Comparison of ENCODE assay signal across 22 cellular contexts in genomic region chr5:133496631-133497030, GRCh38.
"Had no signal": no experiment of that assay in that cellular context is flagged by ENCODE, and none has a peak within 500 bp of the region (broad histone marks: within the 10 kb centered on the region; RNA-seq: fewer than 3 reads in every experiment).

No MANE protein-coding gene starts in this region.

- H3K27ac Mint-ChIP-seq: activated B cell treated with CpG ODN at 0.5 μM for 24 hours; activated CD4-positive, alpha-beta T cell treated with anti-CD3 and anti-CD28 coated beads, Interleukin-2, amount 10 ng/mL, durations not matched to agents 24 days and 14 days; activated naive CD4-positive, alpha-beta T cell treated with anti-CD3 and anti-CD28 coated beads, Interleukin-2, amount 50 U/mL, for 24 hours had no signal

- H3K27me3 ChIP-seq: breast epithelium, MG63, Peyer's patch had no signal

- H3K9me3 ChIP-seq: breast epithelium, MG63, Peyer's patch had no signal

- H3K36me3 ChIP-seq: breast epithelium, MG63, Peyer's patch had no signal

- H3K36me3 Mint-ChIP-seq: activated naive CD4-positive, alpha-beta T cell treated with anti-CD3 and anti-CD28 coated beads, Interleukin-2, amount 50 U/mL, for 24 hours had no signal

- H3K4me3 ChIP-seq: breast epithelium, MG63, Peyer's patch had no signal

- H3K9ac ChIP-seq: KMS-11 had no signal

- H3K9me3 Mint-ChIP-seq: activated B cell treated with CpG ODN at 0.5 μM for 24 hours; activated CD4-positive, alpha-beta T cell treated with anti-CD3 and anti-CD28 coated beads, Interleukin-2, amount 10 ng/mL, durations not matched to agents 24 days and 14 days; activated naive CD4-positive, alpha-beta T cell treated with anti-CD3 and anti-CD28 coated beads, Interleukin-2, amount 50 U/mL, for 24 hours had no signal

- H3K4me1 Mint-ChIP-seq: activated B cell treated with CpG ODN at 0.5 μM for 24 hours; activated CD4-positive, alpha-beta T cell treated with anti-CD3 and anti-CD28 coated beads, Interleukin-2, amount 10 ng/mL, durations not matched to agents 24 days and 14 days; activated naive CD4-positive, alpha-beta T cell treated with anti-CD3 and anti-CD28 coated beads, Interleukin-2, amount 50 U/mL, for 24 hours had no signal

- H3K27ac ChIP-seq: breast epithelium, KMS-11, Peyer's patch had no signal

- DNase-seq: activated B cell treated with CpG ODN at 0.5 μM for 24 hours; activated CD4-positive, alpha-beta T cell treated with anti-CD3 and anti-CD28 coated beads for 1 hour; activated CD4-positive, alpha-beta T cell treated with anti-CD3 and anti-CD28 coated beads, Interleukin-2, amount 10 ng/mL, durations not matched to agents 24 days and 14 days; activated CD4-positive, alpha-beta T cell treated with anti-CD3 and anti-CD28 coated beads, Interleukin-2, amount 50 U/mL, for 48 hours; activated T-cell treated with anti-CD3 and anti-CD28 coated beads for 4 hours; activated T-cell treated with anti-CD3 and anti-CD28 coated beads, Interleukin-2, amount 50 U/mL, for 48 hours; aorta; central memory CD4-positive, alpha-beta T cell; MG63; MV-4-11; NCI-H1092 treated with DMSO at 0.1 percent for 48 hours; NCI-H1436 treated with DMSO at 0.1 percent for 48 hours; NCI-H187 treated with DMSO at 0.1 percent for 48 hours; NCI-H2081 treated with DMSO at 0.1 percent for 48 hours; NCI-H446; NCI-H524; Peyer's patch; SHP77 treated with DMSO at 0.1 percent for 48 hours; T1000 had no signal

- H3K4me3 Mint-ChIP-seq: activated B cell treated with CpG ODN at 0.5 μM for 24 hours; activated CD4-positive, alpha-beta T cell treated with anti-CD3 and anti-CD28 coated beads, Interleukin-2, amount 10 ng/mL, durations not matched to agents 24 days and 14 days; activated naive CD4-positive, alpha-beta T cell treated with anti-CD3 and anti-CD28 coated beads, Interleukin-2, amount 50 U/mL, for 24 hours had no signal

- H3K4me2 ChIP-seq: KMS-11 had no signal

- H3K4me1 ChIP-seq: breast epithelium, Peyer's patch had no signal
